8 cellular contexts compared by ENCODE assay signal in the genomic region with DNA sequence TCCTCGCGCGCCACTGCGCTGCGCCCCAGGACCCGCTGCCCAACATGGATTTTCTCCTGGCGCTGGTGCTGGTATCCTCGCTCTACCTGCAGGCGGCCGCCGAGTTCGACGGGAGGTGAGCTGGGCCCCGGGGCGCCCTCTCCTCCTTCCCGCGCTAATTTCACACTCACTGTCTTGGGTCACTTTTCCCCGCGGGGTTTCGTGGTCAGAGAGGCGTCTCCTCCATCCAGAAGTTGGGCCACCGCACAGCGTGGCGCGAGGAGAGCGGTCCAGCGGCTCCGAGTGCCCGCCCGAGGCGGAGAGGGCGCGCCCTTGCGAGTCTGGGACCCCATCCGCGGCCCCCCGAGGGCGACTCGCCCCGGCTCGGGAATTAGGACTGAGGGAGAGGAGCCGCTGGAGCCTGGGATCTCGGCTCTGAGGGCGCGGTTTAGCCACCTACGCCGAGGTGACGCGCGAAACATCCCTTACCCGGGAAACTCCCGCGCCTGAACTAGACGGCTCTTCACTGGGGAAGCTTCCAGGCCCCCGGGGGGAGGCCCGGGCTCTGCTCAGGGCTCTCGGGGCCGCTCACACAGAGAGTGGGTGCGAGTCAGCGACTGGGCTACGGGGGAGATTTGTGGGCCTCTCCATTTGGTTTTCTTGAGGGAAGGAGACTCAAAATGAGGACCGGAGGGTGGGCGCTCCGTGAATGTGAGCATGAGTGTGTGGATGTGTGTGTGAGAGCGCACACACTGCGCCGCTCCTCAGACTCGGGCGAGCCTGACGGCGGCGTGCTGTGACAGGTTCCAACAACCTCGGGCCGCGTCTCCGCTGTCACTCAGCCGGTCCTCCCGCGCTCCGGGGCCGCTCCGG. TPM values are rescaled to one million over a fixed set of nuclear protein-coding genes. Genes with fewer than 3 reads are reported as not detected.
DNase-seq lines count a peak whose midpoint lies in the region; ATAC-seq and TF ChIP-seq lines count a peak whose summit lies in the region.

No MANE protein-coding gene starts in this region.

- peak overlapping the region; percentile 41 for H3K4me3 ChIP-seq in ovary

- H3K4me1 ChIP-seq in foreskin keratinocyte: no peaks in the 10 kb centered on the region
- H3K4me1 ChIP-seq in ovary (ENCODE audit: insufficient read depth): peaks cover 6% of the 10 kb centered on the region

- peak overlapping the region; percentile 40 for H3K27ac ChIP-seq in RWPE1
- peak overlapping the region; percentile 45 for H3K27ac ChIP-seq in foreskin keratinocyte
- H3K27ac ChIP-seq in ovary: peak overlapping the region in 1 of 2 donors; percentile 12

- H3K36me3 Mint-ChIP-seq in HFFc6 (ENCODE audit: low read depth): no peaks in the 10 kb centered on the region

- no peak for TF ChIP-seq EP300 in ovary (IDR thresholded peaks at IDR 0.05)

- TF ChIP-seq POLR2A in ovary (IDR thresholded peaks at IDR 0.05): no peak

- no peaks in the 10 kb centered on the region for H3K4me1 Mint-ChIP-seq in HFFc6 (ENCODE audit: low read depth)

- no peaks in the 10 kb centered on the region for H3K36me3 ChIP-seq in ovary

- CTCF ChIA-PET in RWPE1 (lab: Yijun Ruan, JAX): interaction anchor here (0.7 kb wide), 1 partner anchor 371 kb away, joined by 3 read pairs; no protein-coding TSS in a partner anchor

- 1 to 2% (median 1%) methylated on average over 66 to 82 of the region's 82 CpGs for WGBS in ovary, 3 donors

- H3K9me3 ChIP-seq in ovary: no peaks in the 10 kb centered on the region

- POLR2A ChIA-PET in RWPE1 (lab: Yijun Ruan, JAX; ENCODE audit: low non-redundant PET): interaction anchor here (0.6 kb wide), 1 partner anchor 100 kb away, joined by 3 read pairs; no protein-coding TSS in a partner anchor

- no peak overlapping the region for H3K4me3 Mint-ChIP-seq in HFFc6

- no peak overlapping the region for H3K27ac Mint-ChIP-seq in HFFc6

- peak; percentile 62 for DNase-seq in Right ventricle myocardium inferior (ENCODE audit: missing footprints)
- no peak for DNase-seq in cardiac septum (ENCODE audit: low spot score)
- DNase-seq in RWPE1 (ENCODE audit: low spot score): peak; percentile 37
- DNase-seq in foreskin keratinocyte: peak in 1 of 2 donors; percentile 42
- peak in 3 of 5 donors; percentile 16 to 39 (median 17) for DNase-seq in ovary
- DNase-seq in HFFc6: no peak

- H3K9me3 Mint-ChIP-seq in HFFc6: no peaks in the 10 kb centered on the region

- H3K27me3 Mint-ChIP-seq in HFFc6 (ENCODE audit: insufficient read depth): peaks cover 30% of the 10 kb centered on the region

- peak; percentile 34 for ATAC-seq in Right ventricle myocardium inferior
- ATAC-seq in HG03025 (IDR thresholded peaks at IDR 0.05; ENCODE audit: low FRiP score, unreplicated experiment): peak; percentile 51
- ATAC-seq in foreskin keratinocyte: peak; percentile 83
- ATAC-seq in GM21737 (IDR thresholded peaks at IDR 0.05; ENCODE audit: unreplicated experiment): no peak

- peaks cover 69% of the 10 kb centered on the region for H3K27me3 ChIP-seq in foreskin keratinocyte
- H3K27me3 ChIP-seq in ovary: no peaks in the 10 kb centered on the region

- intact Hi-C loops in Right ventricle myocardium inferior (cut with DNase I): loop anchor here (10.0 kb wide), 1 partner anchor 139 kb away; no protein-coding TSS in a partner anchor
- intact Hi-C loops in cardiac septum (cut with DNase I): no loop called here
- intact Hi-C loops in ovary (cut with DNase I): no loop called here

- TF ChIP-seq CTCF in RWPE1 (conservative IDR thresholded peaks at IDR 0.05; ENCODE audit: low read depth): 0 out of 2 replicates have a peak, but pooled peaks have one; percentile 9
- peak; percentile 33 for TF ChIP-seq CTCF in foreskin keratinocyte (conservative IDR thresholded peaks at IDR 0.05)
- no peak for TF ChIP-seq CTCF in ovary (IDR thresholded peaks at IDR 0.05)
- no peak for TF ChIP-seq CTCF in HFFc6 (IDR thresholded peaks at IDR 0.05)

RNA-seq across cellular contexts. Expression of gene NPNT, which starts 0.6 kb away (rescaled TPM):
- total RNA-seq in Right ventricle myocardium inferior (4.7 TPM), cardiac septum (11.1 TPM), foreskin keratinocyte (0.51 and 1.4 TPM in 2 replicates), ovary (10 to 100 TPM in 4 of 7 donors, 1 to 10 TPM in 3; 4.3 to 33.0 (median 16.0) TPM)
- polyA plus RNA-seq in foreskin keratinocyte (0.48 and 0.70 TPM in 2 replicates), ovary (10 to 100 TPM; 13.3 to 49.9 TPM)
- not detected for total RNA-seq in HFFc6 (2021; fragmentation: NEBNext Ultra II Directional; extraction: Animal tissue kit (Norgen Biotek cat#: 25700))

Comparison
In these comparisons a context has a peak if more than half of its experiments do, and no peak if none do; other contexts are left out.
1. DNase-seq: peak in Right ventricle myocardium inferior (single experiment), RWPE1 (single experiment) and ovary (3 of 5); none in cardiac septum (single experiment) and HFFc6 (single experiment).
2. CTCF ChIP-seq: peak in RWPE1 (single experiment) and foreskin keratinocyte (single experiment); none in ovary (0 of 3) and HFFc6 (single experiment).